Comparison of ENCODE assay signal across 8 cellular contexts in genomic region chr2:110499755-110500377, GRCh38. TPM values are rescaled to one million over a fixed set of nuclear protein-coding genes. Genes with fewer than 3 reads are reported as not detected.
DNase-seq lines count a peak whose midpoint lies in the region; ATAC-seq and TF ChIP-seq lines count a peak whose summit lies in the region.
"Not testable (repeated sequence)": the region's sequence is repeated elsewhere in the genome, so short reads cannot be mapped to it uniquely, and the experiment has no call there.

No MANE protein-coding gene starts in this region.

- not testable (repeated sequence) for H3K4me1 Mint-ChIP-seq in activated CD8-positive, alpha-beta memory T cell treated with anti-CD3 and anti-CD28 coated beads, Interleukin-2, amount 10 ng/mL, durations not matched to agents 7 days and 5 days

- not testable (repeated sequence) for H3K4me3 ChIP-seq in gastrocnemius medialis

- not testable (repeated sequence) for TF ChIP-seq CTCF in gastrocnemius medialis (IDR thresholded peaks at IDR 0.05 in 4 of 5, conservative IDR thresholded peaks at IDR 0.05 in 1 of 5)

- in situ Hi-C loops in gastrocnemius medialis (cut with MboI; ENCODE audit: low sequenced_read_pairs in 4 of 4) = not testable (repeated sequence)

- not testable (repeated sequence) for H3K27ac ChIP-seq in gastrocnemius medialis

- H3K4me1 ChIP-seq in gastrocnemius medialis = not testable (repeated sequence)

- intact Hi-C loops in left cardiac atrium (cut with DNase I); gastrocnemius medialis (cut with DNase I; ENCODE audit: low total_unique reads): not testable (repeated sequence)

- not testable (repeated sequence) for H3K36me3 Mint-ChIP-seq in activated CD8-positive, alpha-beta memory T cell treated with anti-CD3 and anti-CD28 coated beads, Interleukin-2, amount 10 ng/mL, durations not matched to agents 7 days and 5 days

- not testable (repeated sequence) for H3K27ac Mint-ChIP-seq in activated CD8-positive, alpha-beta memory T cell treated with anti-CD3 and anti-CD28 coated beads, Interleukin-2, amount 10 ng/mL, durations not matched to agents 7 days and 5 days

- H3K4me3 Mint-ChIP-seq in activated CD8-positive, alpha-beta memory T cell treated with anti-CD3 and anti-CD28 coated beads, Interleukin-2, amount 10 ng/mL, durations not matched to agents 7 days and 5 days = not testable (repeated sequence)

- TF ChIP-seq POLR2A in gastrocnemius medialis (IDR thresholded peaks at IDR 0.05) = not testable (repeated sequence)

- not testable (repeated sequence) for H3K27me3 Mint-ChIP-seq in activated CD8-positive, alpha-beta memory T cell treated with anti-CD3 and anti-CD28 coated beads, Interleukin-2, amount 10 ng/mL, durations not matched to agents 7 days and 5 days

- not testable (repeated sequence) for H3K9me3 ChIP-seq in gastrocnemius medialis

- peak; percentile 70 for ATAC-seq in GM18499 (IDR thresholded peaks at IDR 0.05; ENCODE audit: insufficient read depth, unreplicated experiment)
- peak; percentile 86 for ATAC-seq in GM19397 (IDR thresholded peaks at IDR 0.05; ENCODE audit: unreplicated experiment)
- peak; percentile 78 for ATAC-seq in GM21825 (IDR thresholded peaks at IDR 0.05; ENCODE audit: unreplicated experiment)
- peak; percentile 91 for ATAC-seq in HG02981 (IDR thresholded peaks at IDR 0.05; ENCODE audit: unreplicated experiment)
- ATAC-seq in HG03469 (IDR thresholded peaks at IDR 0.05; ENCODE audit: unreplicated experiment) = peak; percentile 75
- peak; percentile 70 for ATAC-seq in activated CD8-positive, alpha-beta memory T cell treated with anti-CD3 and anti-CD28 coated beads, Interleukin-2, amount 10 ng/mL, durations not matched to agents 7 days and 5 days
- ATAC-seq in left cardiac atrium = peak; percentile 65 to 71
- peak; percentile 54 to 62 for ATAC-seq in gastrocnemius medialis

- not testable (repeated sequence) for H3K9me3 Mint-ChIP-seq in activated CD8-positive, alpha-beta memory T cell treated with anti-CD3 and anti-CD28 coated beads, Interleukin-2, amount 10 ng/mL, durations not matched to agents 7 days and 5 days (ENCODE audit: low read depth)

- CTCF ChIA-PET in activated CD8-positive, alpha-beta memory T cell treated with anti-CD3 and anti-CD28 coated beads, Interleukin-2, amount 10 ng/mL, durations not matched to agents 7 days and 5 days (lab: Charles Lee) = not testable (repeated sequence)

- not testable (repeated sequence) for DNase-seq in activated CD8-positive, alpha-beta memory T cell treated with anti-CD3 and anti-CD28 coated beads, Interleukin-2, amount 10 ng/mL, durations not matched to agents 7 days and 5 days; left cardiac atrium; gastrocnemius medialis

- H3K27me3 ChIP-seq in gastrocnemius medialis = not testable (repeated sequence)

- not testable (repeated sequence) for H3K36me3 ChIP-seq in gastrocnemius medialis

RNA-seq across cellular contexts. Expression of gene LIMS4, which starts 27.2 kb away (rescaled TPM):
- total RNA-seq in activated CD8-positive, alpha-beta memory T cell treated with anti-CD3 and anti-CD28 coated beads, Interleukin-2, amount 10 ng/mL, durations not matched to agents 7 days and 5 days = under 1 TPM; 0.77 to 0.85 TPM
- 1 to 10 TPM; 2.7 to 4.0 TPM for total RNA-seq in left cardiac atrium
- total RNA-seq in gastrocnemius medialis = 1 to 10 TPM in 3 of 4 donors, under 1 TPM in 1; 0.32 to 2.9 (median 1.8) TPM
